In the genomic region with DNA sequence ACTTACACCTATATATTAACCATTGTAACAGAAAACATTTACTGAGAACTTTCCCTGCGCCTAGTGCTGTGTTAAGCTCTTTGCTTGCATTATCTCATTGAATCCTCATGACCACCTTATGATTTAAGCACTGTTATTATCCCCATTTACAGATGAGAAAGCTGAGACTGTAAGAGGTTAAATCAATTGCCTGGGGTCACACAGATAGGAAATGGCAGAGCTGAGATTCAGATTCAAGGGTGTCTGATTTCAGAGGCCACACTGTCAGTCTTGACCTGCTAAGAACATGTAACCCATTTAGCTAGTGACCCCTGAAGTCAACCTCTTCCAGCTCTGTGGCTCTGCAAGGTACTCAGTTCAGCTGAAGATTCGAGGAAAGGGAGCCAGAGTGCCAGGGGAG, we compare ENCODE assay signal across 24 cellular contexts.
DNase-seq lines count a peak whose midpoint lies in the region; ATAC-seq, FAIRE-seq and TF ChIP-seq lines count a peak whose summit lies in the region.
"Had no signal": no experiment of that assay in that cellular context is flagged by ENCODE, and none has a peak within 500 bp of the region (broad histone marks: within the 10 kb centered on the region; RNA-seq: fewer than 3 reads in every experiment).

No MANE protein-coding gene starts in this region.

- BruUV-seq in K562 (replicated peaks; lab: Mats Ljungman, UMichigan): no TSS peak

- no peaks in the 10 kb centered on the region for H3K36me3 ChIP-seq in K562 (ENCODE audit: control insufficient read depth, insufficient read depth, low read length)
- H3K36me3 ChIP-seq: BLaER1 treated with 17β-estradiol and CSF1 and Interleukin-3, amounts not matched to agents 10 nM and 100 nM had no signal

- no peak for TF ChIP-seq RAD21 in K562 (CRISPR knock-in tag; conservative IDR thresholded peaks at IDR 0.05 in 1 of 2, IDR thresholded peaks at IDR 0.05 in 1 of 2)

- no peaks in the 10 kb centered on the region for H3K4me1 ChIP-seq in K562 (replicated peaks in 1 of 2; ENCODE audit: control insufficient read depth in 2 of 2, insufficient read depth in 2 of 2, low read length in 2 of 2)
- H3K4me1 ChIP-seq: A549 had no signal

- TF ChIP-seq POLR2A in K562 (conservative IDR thresholded peaks at IDR 0.05): no peak

- intact Hi-C loops in K562 (cut with micrococcal nuclease): no loop called here

- 3% methylated on average over 2 of the region's 2 CpGs for WGBS in K562 (ENCODE audit: insufficient coverage, low coverage, missing lambda C conversion rate)

- no peak overlapping the region for H3K9ac ChIP-seq in K562 (ENCODE audit: insufficient read depth in 1 of 2, low read depth in 2 of 2, low read length in 2 of 2)
- H3K9ac ChIP-seq: BLaER1 treated with 17β-estradiol and CSF1 and Interleukin-3, amounts not matched to agents 10 nM and 100 nM had no signal

- H3K4me2 ChIP-seq in K562 (ENCODE audit: insufficient read depth, low read length): no peak overlapping the region
- H3K4me2 ChIP-seq: A549; BLaER1 treated with 17β-estradiol and CSF1 and Interleukin-3, amounts not matched to agents 10 nM and 100 nM had no signal

- peaks cover 0 to 6% of the 10 kb centered on the region in 2 experiments; a peak in 3 of 5 replicates for H3K27me3 ChIP-seq in K562 (ENCODE audit: control insufficient read depth in 2 of 2, insufficient read depth in 2 of 2, low read length in 2 of 2)

- H3K4me3 ChIP-seq in K562: no peak overlapping the region
- H3K4me3 ChIP-seq: A549; BLaER1 treated with 17β-estradiol and CSF1 and Interleukin-3, amounts not matched to agents 10 nM and 100 nM; GM12878 had no signal

- no peak for DNase-seq in K562 (ENCODE audit: extremely low read depth in 1 of 4, low spot score in 3 of 4)
- DNase-seq in left kidney (ENCODE audit: low read depth, low spot score): peak; percentile 18
- DNase-seq in ecto neural progenitor cell (ENCODE audit: low spot score): no peak
- DNase-seq: AML-193; CD4-positive, alpha-beta memory T cell; CD4-positive, CD25-positive, alpha-beta regulatory T cell; CD8-positive, alpha-beta memory T cell; COR-L47; DMS 273 treated with DMSO at 0.1 percent for 48 hours; DMS153; DMS53; DMS79; DND-41; EL; GDM1 had no signal

- POLR2A ChIA-PET in K562 (lab: Yijun Ruan, JAX): no interaction called here

- no peaks in the 10 kb centered on the region for H3K79me2 ChIP-seq in K562 (ENCODE audit: control insufficient read depth, insufficient read depth, low read length)

- ATAC-seq in K562 (no peak), HG02588 (IDR thresholded peaks at IDR 0.05; ENCODE audit: unreplicated experiment) (no peak)
- ATAC-seq: A549, GM12878 had no signal

- in situ Hi-C loops in K562 (cut with MboI): no loop called here

- no peak overlapping the region for H2AFZ ChIP-seq in K562 (ENCODE audit: low read depth, low read length)

- H4K20me1 ChIP-seq in K562 (replicated peaks; ENCODE audit: control insufficient read depth, insufficient read depth, low read length): no peaks in the 10 kb centered on the region
- H4K20me1 ChIP-seq: BLaER1 treated with 17β-estradiol and CSF1 and Interleukin-3, amounts not matched to agents 10 nM and 100 nM had no signal

- H3K9me3 ChIP-seq in K562 (replicated peaks; ENCODE audit: control insufficient read depth, insufficient read depth, low read depth, low read length): no peaks in the 10 kb centered on the region
- H3K9me3 ChIP-seq: A549; BLaER1 treated with 17β-estradiol and CSF1 and Interleukin-3, amounts not matched to agents 10 nM and 100 nM had no signal

- TF ChIP-seq EP300 in K562 (IDR thresholded peaks at IDR 0.05; ENCODE audit: low read length): no peak

- TF ChIP-seq CTCF in C4-2B (conservative IDR thresholded peaks at IDR 0.05) (no peak), K562 (IDR thresholded peaks at IDR 0.05 in 2 of 3, conservative IDR thresholded peaks at IDR 0.05 in 1 of 3; ENCODE audit: insufficient read depth in 2 of 3, low read depth in 1 of 3, low read length in 3 of 3) (no peak)

- CTCF ChIA-PET in K562 (lab: Yijun Ruan, JAX; ENCODE audit: low intra/inter-chr PET ratio): no interaction called here

- no peaks in the 10 kb centered on the region for H3K9me1 ChIP-seq in K562 (ENCODE audit: control insufficient read depth, insufficient read depth, low read length)

- FAIRE-seq in K562 (lab: Jason Lieb, UNC): no peak
- FAIRE-seq: A549, GM12878, GM12892, GM18507, GM19239 had no signal

- peak overlapping the region; percentile 12; the same call in 1 of the 2 replicates for H3K27ac ChIP-seq in C4-2B
- no peak overlapping the region for H3K27ac ChIP-seq in K562 (ENCODE audit: extremely low read depth, low read depth, low read length)
- H3K27ac ChIP-seq: 22Rv1; A549; BLaER1 treated with 17β-estradiol and CSF1 and Interleukin-3, amounts not matched to agents 10 nM and 100 nM had no signal

TF ChIP-seq in K562, 482 proteins besides CTCF, POLR2A, EP300 and RAD21:
- TF ChIP-seq RCOR1 (IDR thresholded peaks at IDR 0.05; ENCODE audit: borderline replicate concordance in 1 of 2, low read depth in 2 of 2, low read length in 2 of 2): 0 out of 4 replicates have a peak, but pooled peaks of 1 of the 2 experiments have one; percentile 32
- TF ChIP-seq POU5F1 (IDR thresholded peaks at IDR 0.05; ENCODE audit: borderline replicate concordance, low read depth, low read length, partially characterized antibody): no peak
- TF ChIP-seq, protein P1, sequence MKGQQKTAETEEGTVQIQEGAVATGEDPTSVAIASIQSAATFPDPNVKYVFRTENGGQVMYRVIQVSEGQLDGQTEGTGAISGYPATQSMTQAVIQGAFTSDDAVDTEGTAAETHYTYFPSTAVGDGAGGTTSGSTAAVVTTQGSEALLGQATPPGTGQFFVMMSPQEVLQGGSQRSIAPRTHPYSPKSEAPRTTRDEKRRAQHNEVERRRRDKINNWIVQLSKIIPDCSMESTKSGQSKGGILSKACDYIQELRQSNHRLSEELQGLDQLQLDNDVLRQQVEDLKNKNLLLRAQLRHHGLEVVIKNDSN (CRISPR knock-in tag; IDR thresholded peaks at IDR 0.05): no peak
- no peak for TF ChIP-seq NCOR1 (IDR thresholded peaks at IDR 0.05)
- TF ChIP-seq, protein P2, sequence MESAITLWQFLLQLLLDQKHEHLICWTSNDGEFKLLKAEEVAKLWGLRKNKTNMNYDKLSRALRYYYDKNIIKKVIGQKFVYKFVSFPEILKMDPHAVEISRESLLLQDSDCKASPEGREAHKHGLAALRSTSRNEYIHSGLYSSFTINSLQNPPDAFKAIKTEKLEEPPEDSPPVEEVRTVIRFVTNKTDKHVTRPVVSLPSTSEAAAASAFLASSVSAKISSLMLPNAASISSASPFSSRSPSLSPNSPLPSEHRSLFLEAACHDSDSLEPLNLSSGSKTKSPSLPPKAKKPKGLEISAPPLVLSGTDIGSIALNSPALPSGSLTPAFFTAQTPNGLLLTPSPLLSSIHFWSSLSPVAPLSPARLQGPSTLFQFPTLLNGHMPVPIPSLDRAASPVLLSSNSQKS (CRISPR knock-in tag; IDR thresholded peaks at IDR 0.05): no peak
- TF ChIP-seq, protein P3, sequence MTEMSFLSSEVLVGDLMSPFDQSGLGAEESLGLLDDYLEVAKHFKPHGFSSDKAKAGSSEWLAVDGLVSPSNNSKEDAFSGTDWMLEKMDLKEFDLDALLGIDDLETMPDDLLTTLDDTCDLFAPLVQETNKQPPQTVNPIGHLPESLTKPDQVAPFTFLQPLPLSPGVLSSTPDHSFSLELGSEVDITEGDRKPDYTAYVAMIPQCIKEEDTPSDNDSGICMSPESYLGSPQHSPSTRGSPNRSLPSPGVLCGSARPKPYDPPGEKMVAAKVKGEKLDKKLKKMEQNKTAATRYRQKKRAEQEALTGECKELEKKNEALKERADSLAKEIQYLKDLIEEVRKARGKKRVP (CRISPR knock-in tag; IDR thresholded peaks at IDR 0.05): no peak
- TF ChIP-seq KDM1A (IDR thresholded peaks at IDR 0.05): peak; percentile 74 to 76; a peak in 3 of 4 replicates
- no peak for TF ChIP-seq TBP (optimal IDR thresholded peaks at IDR 0.05; ENCODE audit: low read depth, low read length)
- TF ChIP-seq SRSF7 (optimal IDR thresholded peaks at IDR 0.05; ENCODE audit: low read depth, low read length): no peak
- TF ChIP-seq, protein P4, sequence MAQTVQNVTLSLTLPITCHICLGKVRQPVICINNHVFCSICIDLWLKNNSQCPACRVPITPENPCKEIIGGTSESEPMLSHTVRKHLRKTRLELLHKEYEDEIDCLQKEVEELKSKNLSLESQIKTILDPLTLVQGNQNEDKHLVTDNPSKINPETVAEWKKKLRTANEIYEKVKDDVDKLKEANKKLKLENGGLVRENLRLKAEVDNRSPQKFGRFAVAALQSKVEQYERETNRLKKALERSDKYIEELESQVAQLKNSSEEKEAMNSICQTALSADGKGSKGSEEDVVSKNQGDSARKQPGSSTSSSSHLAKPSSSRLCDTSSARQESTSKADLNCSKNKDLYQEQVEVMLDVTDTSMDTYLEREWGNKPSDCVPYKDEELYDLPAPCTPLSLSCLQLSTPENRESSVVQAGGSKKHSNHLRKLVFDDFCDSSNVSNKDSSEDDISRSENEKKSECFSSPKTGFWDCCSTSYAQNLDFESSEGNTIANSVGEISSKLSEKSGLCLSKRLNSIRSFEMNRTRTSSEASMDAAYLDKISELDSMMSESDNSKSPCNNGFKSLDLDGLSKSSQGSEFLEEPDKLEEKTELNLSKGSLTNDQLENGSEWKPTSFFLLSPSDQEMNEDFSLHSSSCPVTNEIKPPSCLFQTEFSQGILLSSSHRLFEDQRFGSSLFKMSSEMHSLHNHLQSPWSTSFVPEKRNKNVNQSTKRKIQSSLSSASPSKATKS (CRISPR knock-in tag; IDR thresholded peaks at IDR 0.05): no peak
- TF ChIP-seq CBFB (CRISPR knock-in tag; IDR thresholded peaks at IDR 0.05): no peak
- TF ChIP-seq, protein P5, sequence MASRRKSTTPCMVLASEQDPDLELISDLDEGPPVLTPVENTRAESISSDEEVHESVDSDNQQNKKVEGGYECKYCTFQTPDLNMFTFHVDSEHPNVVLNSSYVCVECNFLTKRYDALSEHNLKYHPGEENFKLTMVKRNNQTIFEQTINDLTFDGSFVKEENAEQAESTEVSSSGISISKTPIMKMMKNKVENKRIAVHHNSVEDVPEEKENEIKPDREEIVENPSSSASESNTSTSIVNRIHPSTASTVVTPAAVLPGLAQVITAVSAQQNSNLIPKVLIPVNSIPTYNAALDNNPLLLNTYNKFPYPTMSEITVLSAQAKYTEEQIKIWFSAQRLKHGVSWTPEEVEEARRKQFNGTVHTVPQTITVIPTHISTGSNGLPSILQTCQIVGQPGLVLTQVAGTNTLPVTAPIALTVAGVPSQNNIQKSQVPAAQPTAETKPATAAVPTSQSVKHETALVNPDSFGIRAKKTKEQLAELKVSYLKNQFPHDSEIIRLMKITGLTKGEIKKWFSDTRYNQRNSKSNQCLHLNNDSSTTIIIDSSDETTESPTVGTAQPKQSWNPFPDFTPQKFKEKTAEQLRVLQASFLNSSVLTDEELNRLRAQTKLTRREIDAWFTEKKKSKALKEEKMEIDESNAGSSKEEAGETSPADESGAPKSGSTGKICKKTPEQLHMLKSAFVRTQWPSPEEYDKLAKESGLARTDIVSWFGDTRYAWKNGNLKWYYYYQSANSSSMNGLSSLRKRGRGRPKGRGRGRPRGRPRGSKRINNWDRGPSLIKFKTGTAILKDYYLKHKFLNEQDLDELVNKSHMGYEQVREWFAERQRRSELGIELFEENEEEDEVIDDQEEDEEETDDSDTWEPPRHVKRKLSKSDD (conservative IDR thresholded peaks at IDR 0.05; ENCODE audit: low read length): no peak
